In the genomic region with DNA sequence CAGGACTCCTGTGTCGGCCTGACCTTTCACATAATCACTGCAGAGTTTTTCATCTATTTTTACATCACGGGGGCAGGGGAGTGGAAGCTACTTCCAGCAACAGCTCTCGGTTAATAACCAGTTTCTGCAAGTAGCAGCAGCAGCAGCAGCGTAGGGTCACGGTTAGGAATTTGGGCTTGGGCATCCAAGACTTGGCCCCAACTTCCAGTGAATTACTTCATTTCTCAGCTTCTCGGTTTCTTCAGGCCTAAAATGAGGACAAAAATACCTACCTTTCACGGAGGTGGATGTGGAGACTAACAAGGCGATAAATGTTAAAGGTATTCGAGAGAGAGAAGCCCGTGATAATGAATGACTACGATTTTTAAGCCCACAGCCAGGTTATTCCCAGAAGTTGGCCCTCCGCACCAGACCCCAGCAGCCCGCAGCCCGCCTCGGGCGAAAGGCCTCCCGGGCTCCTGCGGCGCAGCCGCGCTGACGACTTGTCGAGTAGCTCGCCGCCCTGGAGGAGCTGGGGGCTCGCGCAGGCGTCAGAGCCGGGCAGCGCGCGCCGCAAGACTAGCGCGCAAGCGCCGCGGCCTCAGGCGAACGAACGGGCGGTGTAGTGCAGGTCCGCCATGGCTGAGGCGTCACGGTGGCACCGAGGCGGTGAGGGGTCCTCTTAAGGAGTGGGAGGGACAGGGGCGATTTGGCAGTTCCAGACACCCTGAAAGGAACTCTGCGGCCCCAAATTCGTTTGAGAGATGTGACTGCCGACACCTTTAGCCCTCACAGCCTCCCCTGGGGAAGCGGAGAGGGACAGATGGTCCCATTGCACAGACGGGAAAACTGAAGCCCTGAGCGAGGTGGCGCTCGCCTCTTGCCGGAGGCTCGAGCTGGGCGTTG, we compare ENCODE assay signal across 8 cellular contexts. TPM values are rescaled to one million over a fixed set of nuclear protein-coding genes. Genes with fewer than 3 reads are reported as not detected.
A peak's percentile ranks its signal among the peaks of the same experiment; 100 is the strongest.
DNase-seq lines count a peak whose midpoint lies in the region; ATAC-seq and TF ChIP-seq lines count a peak whose summit lies in the region.

A gene (plus strand): TSS at position 583 of the 885 bp plus-strand sequence. CDS start 35 bp downstream, at position 618.

- H3K4me3 ChIP-seq in ACC112 (ENCODE audit: low read depth, low read length) (peak within 1 kb of the TSS; percentile 70), SU-DHL-6 (ENCODE audit: insufficient read depth, low read length, poor library complexity, severe bottlenecking) (peak within 1 kb of the TSS; percentile 53), urinary bladder (ENCODE audit: low read depth, low read length) (peak within 1 kb of the TSS; percentile 34)

- H3K27ac ChIP-seq in ACC112 (ENCODE audit: low read depth, low read length), result no peak within 1 kb of the TSS
- no peak within 1 kb of the TSS for H3K27ac ChIP-seq in SU-DHL-6 (ENCODE audit: low read depth, low read length)
- H3K27ac ChIP-seq in urinary bladder (ENCODE audit: low read depth), result peak within 1 kb of the TSS; percentile 84

- H4K20me1 ChIP-seq in SU-DHL-6 (ENCODE audit: low read depth, low read length), result no peaks in the 10 kb centered on the region

- H2AFZ ChIP-seq in ACC112 (ENCODE audit: low read length, unreplicated experiment) (peak within 1 kb of the TSS; percentile 86), SU-DHL-6 (ENCODE audit: low read depth, low read length, severe bottlenecking) (peak within 1 kb of the TSS; percentile 87)

- DNase-seq in activated naive CD8-positive, alpha-beta T cell treated with anti-CD3 and anti-CD28 coated beads, Interleukin-2, amount 50 U/mL, for 24 hours, result peak; percentile 84
- DNase-seq in left ventricle myocardium superior (peak; percentile 95), pulmonary artery endothelial cell (ENCODE audit: low read depth, low spot score) (peak; percentile 39)

- H3K27me3 ChIP-seq in ACC112 (ENCODE audit: insufficient read depth, low read length), result no peaks in the 10 kb centered on the region
- H3K27me3 ChIP-seq in SU-DHL-6 (ENCODE audit: low read length), result no peaks in the 10 kb centered on the region

- peaks cover 21% of the 10 kb centered on the region for H3K4me1 Mint-ChIP-seq in activated naive CD8-positive, alpha-beta T cell treated with anti-CD3 and anti-CD28 coated beads, Interleukin-2, amount 50 U/mL, for 24 hours

- 15% methylated on average over 59 of the region's 59 CpGs for WGBS in urinary bladder

- intact Hi-C loops in left ventricle myocardium superior (cut with micrococcal nuclease), result loop anchor here (10.0 kb wide), 1 partner anchor 54 kb away; no protein-coding TSS in a partner anchor

- no peak for TF ChIP-seq CTCF in SU-DHL-6 (IDR thresholded peaks at IDR 0.05; ENCODE audit: insufficient read depth, low read length, poor library complexity, severe bottlenecking)

- TF ChIP-seq POLR2A in GM18951 (IDR thresholded peaks at IDR 0.05; ENCODE audit: extremely low read depth, insufficient read depth, insufficient read length), result peak; percentile 96

- H3K79me2 ChIP-seq in ACC112 (ENCODE audit: control insufficient read depth, insufficient read depth, low read length, unreplicated experiment) (no peaks in the 10 kb centered on the region), SU-DHL-6 (ENCODE audit: insufficient read depth, low read length) (no peaks in the 10 kb centered on the region)

- H3F3A ChIP-seq in SU-DHL-6 (ENCODE audit: insufficient read depth), result peaks cover 8% of the 10 kb centered on the region; the same call in 1 of the 2 replicates

- H3K4me1 ChIP-seq in ACC112 (ENCODE audit: control insufficient read depth, insufficient read depth, low read length, unreplicated experiment), result peaks cover 7% of the 10 kb centered on the region
- H3K4me1 ChIP-seq in urinary bladder (ENCODE audit: insufficient read depth), result no peaks in the 10 kb centered on the region

- H3K27me3 Mint-ChIP-seq in activated naive CD8-positive, alpha-beta T cell treated with anti-CD3 and anti-CD28 coated beads, Interleukin-2, amount 50 U/mL, for 24 hours, result peaks cover 3% of the 10 kb centered on the region

- no peaks in the 10 kb centered on the region for H3K36me3 ChIP-seq in ACC112 (ENCODE audit: insufficient read depth, low read length)
- H3K36me3 ChIP-seq in SU-DHL-6 (ENCODE audit: low read length), result no peaks in the 10 kb centered on the region
- H3K36me3 ChIP-seq in urinary bladder (ENCODE audit: insufficient read depth), result no peaks in the 10 kb centered on the region

- H3K27ac Mint-ChIP-seq in activated naive CD8-positive, alpha-beta T cell treated with anti-CD3 and anti-CD28 coated beads, Interleukin-2, amount 50 U/mL, for 24 hours, result peak within 1 kb of the TSS; percentile 92

- H3K9me3 Mint-ChIP-seq in activated naive CD8-positive, alpha-beta T cell treated with anti-CD3 and anti-CD28 coated beads, Interleukin-2, amount 50 U/mL, for 24 hours, result no peaks in the 10 kb centered on the region

- H3K4me2 ChIP-seq in SU-DHL-6 (ENCODE audit: low read depth, low read length, poor library complexity, severe bottlenecking), result peak within 1 kb of the TSS; percentile 76

- no peaks in the 10 kb centered on the region for H3K36me3 Mint-ChIP-seq in activated naive CD8-positive, alpha-beta T cell treated with anti-CD3 and anti-CD28 coated beads, Interleukin-2, amount 50 U/mL, for 24 hours (ENCODE audit: low read depth)

- H3K9me3 ChIP-seq in SU-DHL-6 (ENCODE audit: insufficient read depth, low read length), result no peaks in the 10 kb centered on the region

- no peaks in the 10 kb centered on the region for H3K9me2 ChIP-seq in SU-DHL-6 (replicated peaks; ENCODE audit: insufficient read depth, low read length)

- peak within 1 kb of the TSS; percentile 89 for H3K4me3 Mint-ChIP-seq in activated naive CD8-positive, alpha-beta T cell treated with anti-CD3 and anti-CD28 coated beads, Interleukin-2, amount 50 U/mL, for 24 hours

- in situ Hi-C loops in GM18951 (cut with MboI; ENCODE audit: low sequenced_read_pairs, unreplicated experiment), result no loop called here

- H3K9ac ChIP-seq in SU-DHL-6 (ENCODE audit: low read length), result peak within 1 kb of the TSS; percentile 64

- ATAC-seq in HG03175 (IDR thresholded peaks at IDR 0.05; ENCODE audit: unreplicated experiment) (peak; percentile 96), left ventricle myocardium superior (peak; percentile 96)
- ATAC-seq in activated naive CD8-positive, alpha-beta T cell treated with anti-CD3 and anti-CD28 coated beads, Interleukin-2, amount 50 U/mL, for 24 hours, result peak; percentile 99

RNA-seq across cellular contexts. Expression of the gene that starts here (rescaled TPM):
- 0.55 TPM for total RNA-seq in left ventricle myocardium superior
- total RNA-seq in pulmonary artery endothelial cell, result not detected in 2 replicates
- total RNA-seq in urinary bladder, result 0.21 TPM
- polyA plus RNA-seq in urinary bladder, result 0.11 TPM

Comparison
In these comparisons a context has a peak if more than half of its experiments do, and no peak if none do; other contexts are left out.
1. Peak in DNase-seq and ATAC-seq in left ventricle myocardium superior; RNA of the gene not detected or under 1 TPM.
2. Peak in DNase-seq in pulmonary artery endothelial cell; RNA of the gene not detected or under 1 TPM.
3. DNase-seq: peak in every context shown above with its lines; median percentile 95 in left ventricle myocardium superior; 84 in activated naive CD8-positive, alpha-beta T cell treated with anti-CD3 and anti-CD28 coated beads, Interleukin-2, amount 50 U/mL, for 24 hours; 39 in pulmonary artery endothelial cell.